ENCODE assay signal across 9 cellular contexts in genomic region chr5:61449756-61450155, GRCh38.
A peak's percentile ranks its signal among the peaks of the same experiment; 100 is the strongest.
DNase-seq lines count a peak whose midpoint lies in the region; ATAC-seq, FAIRE-seq and TF ChIP-seq lines count a peak whose summit lies in the region.
"Had no signal": no experiment of that assay in that cellular context is flagged by ENCODE, and none has a peak within 500 bp of the region (broad histone marks: within the 10 kb centered on the region; RNA-seq: fewer than 3 reads in every experiment).

No MANE protein-coding gene starts in this region.

- no peak overlapping the region for H2BK12ac ChIP-seq in H9 (ENCODE audit: insufficient read length, low read depth, low read length)

- H2AK5ac ChIP-seq in H9 (ENCODE audit: insufficient read length, low read length), result no peak overlapping the region

- DNase-seq in HPDE6-E6E7 (ENCODE audit: extremely low spot score) (peak; percentile 26), SW480 (ENCODE audit: low spot score) (peak; percentile 28), glutamatergic neuron (no peak), small intestine (peak; percentile 39), H9 (no peak), NCI-H526 treated with DMSO at 0.1 percent for 48 hours (lab: John Stamatoyannopoulos, UW) (no peak)
- DNase-seq in activated CD4-positive, alpha-beta T cell treated with anti-CD3 and anti-CD28 coated beads, Interleukin-2, amount 50 U/mL, for 4 hours, result no peak
- DNase-seq: stimulated activated naive CD4-positive, alpha-beta T cell treated with Interleukin-2 at 50 U/mL for 16 hours had no signal

- H3K4me1 ChIP-seq in small intestine (ENCODE audit: control insufficient read depth in 2 of 2, insufficient read depth in 1 of 2, low read depth in 1 of 2, low read length in 1 of 2) (peaks cover 3 to 17% of the 10 kb centered on the region in 2 donors), H9 (ENCODE audit: insufficient read depth, low read length) (no peaks in the 10 kb centered on the region)

- H3K14ac ChIP-seq in H9 (ENCODE audit: insufficient read depth, low read length), result no peak overlapping the region

- no peak overlapping the region for H2BK20ac ChIP-seq in H9 (ENCODE audit: low read depth, low read length, poor library complexity, severe bottlenecking)

- H3K4me2 ChIP-seq in H9 (ENCODE audit: insufficient read depth, insufficient read length, low read length), result no peak overlapping the region

- H3K4ac ChIP-seq in H9 (ENCODE audit: low read depth, low read length), result no peak overlapping the region

- no peak overlapping the region for H4K8ac ChIP-seq in H9 (replicated peaks; ENCODE audit: insufficient read length, low read depth, low read length)

- peak overlapping the region; percentile 86 for H3K27ac Mint-ChIP-seq in glutamatergic neuron (ENCODE audit: unreplicated experiment)
- no peak overlapping the region for H3K27ac Mint-ChIP-seq in H9

- no peaks in the 10 kb centered on the region for H3K27me3 ChIP-seq in small intestine (ENCODE audit: control insufficient read depth in 2 of 2, insufficient read depth in 2 of 2, low read length in 2 of 2)
- no peaks in the 10 kb centered on the region for H3K27me3 ChIP-seq in H9 (ENCODE audit: insufficient read depth, low read length)

- H3K27ac ChIP-seq in small intestine (ENCODE audit: low read depth in 1 of 2, low read length in 1 of 2), result peak overlapping the region in 1 of 2 donors; percentile 55
- no peak overlapping the region for H3K27ac ChIP-seq in H9 (ENCODE audit: insufficient read length, low read depth, low read length)

- ATAC-seq in HG03095 (IDR thresholded peaks at IDR 0.05; ENCODE audit: unreplicated experiment), result no peak

- H2BK5ac ChIP-seq in H9 (ENCODE audit: insufficient read length, low read length), result no peak overlapping the region

- no peak overlapping the region for H4K5ac ChIP-seq in H9 (ENCODE audit: insufficient read length, low read depth, low read length)

- H3K18ac ChIP-seq in H9 (ENCODE audit: insufficient read length, low read depth, low read length), result no peak overlapping the region

- no peak overlapping the region for H3K4me3 ChIP-seq in small intestine (ENCODE audit: low read depth in 1 of 2, low read length in 2 of 2)

- 61 to 73% (median 71%) methylated on average over 1 of the region's 1 CpG for WGBS in small intestine, 3 donors
- no CpG with 5 or more reads among the region's 1 CpG for WGBS in H9 (ENCODE audit: extremely low coverage, insufficient read length, low lambda C conversion rate)

- peaks cover 16% of the 10 kb centered on the region for H3K36me3 Mint-ChIP-seq in glutamatergic neuron (ENCODE audit: unreplicated experiment)
- peaks cover 0 to 12% (median 5%) of the 10 kb centered on the region in 3 experiments; a peak in 5 of 7 replicates for H3K36me3 Mint-ChIP-seq in H9 (ENCODE audit: insufficient read depth in 1 of 3, low read depth in 3 of 3)

- TF ChIP-seq CTCF in glutamatergic neuron (IDR thresholded peaks at IDR 0.05; ENCODE audit: partially characterized antibody, unreplicated experiment), result no peak
- TF ChIP-seq CTCF in H9 (conservative IDR thresholded peaks at IDR 0.05), result no peak

- H4K20me1 ChIP-seq in H9 (ENCODE audit: control insufficient read depth, insufficient read depth, insufficient read length), result no peaks in the 10 kb centered on the region

- no peak overlapping the region for H4K91ac ChIP-seq in H9 (ENCODE audit: insufficient read length, low read depth, low read length)

- H3K79me1 ChIP-seq in H9 (ENCODE audit: insufficient read depth, low read depth, low read length, poor library complexity, severe bottlenecking), result no peaks in the 10 kb centered on the region

- H3K79me2 ChIP-seq in H9 (ENCODE audit: insufficient read depth, low read length), result no peaks in the 10 kb centered on the region; the same call in 1 of the 2 replicates

- no peaks in the 10 kb centered on the region for H3K23me2 ChIP-seq in H9 (ENCODE audit: insufficient read length, low read depth, low read length, poor library complexity, severe bottlenecking)

- no peak overlapping the region for H3K56ac ChIP-seq in H9 (ENCODE audit: insufficient read length, low read depth, low read length)

- no peak for FAIRE-seq in small intestine (lab: Jason Lieb, UNC)

- H3K27me3 Mint-ChIP-seq in glutamatergic neuron (ENCODE audit: unreplicated experiment), result no peaks in the 10 kb centered on the region
- H3K27me3 Mint-ChIP-seq in H9 (ENCODE audit: low read depth), result no peaks in the 10 kb centered on the region

- no peak overlapping the region for H3T11ph ChIP-seq in H9 (ENCODE audit: low read length)

- H3K4me3 Mint-ChIP-seq in glutamatergic neuron (ENCODE audit: unreplicated experiment), result no peak overlapping the region
- H3K4me3 Mint-ChIP-seq in H9, result no peak overlapping the region

- no peak overlapping the region for H3K9ac ChIP-seq in H9 (ENCODE audit: extremely low read depth, insufficient read length, low read length)

- peaks cover 0 to 2% of the 10 kb centered on the region in 2 donors for H3K36me3 ChIP-seq in small intestine (ENCODE audit: control insufficient read depth in 2 of 2, insufficient read depth in 2 of 2, low read length in 2 of 2)

- no peak overlapping the region for H2BK120ac ChIP-seq in H9 (ENCODE audit: low read depth, low read length, poor library complexity, severe bottlenecking)

- no peak overlapping the region for H3K23ac ChIP-seq in H9 (ENCODE audit: insufficient read length, low read depth, low read length)

- H3K9me3 Mint-ChIP-seq in glutamatergic neuron (ENCODE audit: unreplicated experiment) (peaks cover 5% of the 10 kb centered on the region), H9 (peaks cover 0 to 12% of the 10 kb centered on the region in 2 experiments; a peak in 3 of 5 replicates)

- no peaks in the 10 kb centered on the region for H3K9me3 ChIP-seq in small intestine (ENCODE audit: control insufficient read depth, low read depth)
- peaks cover 6% of the 10 kb centered on the region for H3K9me3 ChIP-seq in H9 (ENCODE audit: control insufficient read depth, low read depth, low read length)

- H2BK15ac ChIP-seq in H9 (ENCODE audit: low read depth, low read length), result no peak overlapping the region

- H3K4me1 Mint-ChIP-seq in glutamatergic neuron (ENCODE audit: low read depth, unreplicated experiment), result peaks cover 9% of the 10 kb centered on the region
- H3K4me1 Mint-ChIP-seq in H9, result peaks cover 4 to 6% of the 10 kb centered on the region in 2 experiments

- H2AFZ ChIP-seq in H9 (ENCODE audit: low read length), result no peak overlapping the region

Comparison
In these comparisons a context has a peak if more than half of its experiments do, and no peak if none do; other contexts are left out.
1. DNase-seq: peak in HPDE6-E6E7 (single experiment), SW480 (single experiment) and small intestine (single experiment); none in glutamatergic neuron (single experiment), H9 (single experiment), activated CD4-positive, alpha-beta T cell treated with anti-CD3 and anti-CD28 coated beads, Interleukin-2, amount 50 U/mL, for 4 hours (0 of 2) and NCI-H526 treated with DMSO at 0.1 percent for 48 hours (single experiment).